In the genomic region with DNA sequence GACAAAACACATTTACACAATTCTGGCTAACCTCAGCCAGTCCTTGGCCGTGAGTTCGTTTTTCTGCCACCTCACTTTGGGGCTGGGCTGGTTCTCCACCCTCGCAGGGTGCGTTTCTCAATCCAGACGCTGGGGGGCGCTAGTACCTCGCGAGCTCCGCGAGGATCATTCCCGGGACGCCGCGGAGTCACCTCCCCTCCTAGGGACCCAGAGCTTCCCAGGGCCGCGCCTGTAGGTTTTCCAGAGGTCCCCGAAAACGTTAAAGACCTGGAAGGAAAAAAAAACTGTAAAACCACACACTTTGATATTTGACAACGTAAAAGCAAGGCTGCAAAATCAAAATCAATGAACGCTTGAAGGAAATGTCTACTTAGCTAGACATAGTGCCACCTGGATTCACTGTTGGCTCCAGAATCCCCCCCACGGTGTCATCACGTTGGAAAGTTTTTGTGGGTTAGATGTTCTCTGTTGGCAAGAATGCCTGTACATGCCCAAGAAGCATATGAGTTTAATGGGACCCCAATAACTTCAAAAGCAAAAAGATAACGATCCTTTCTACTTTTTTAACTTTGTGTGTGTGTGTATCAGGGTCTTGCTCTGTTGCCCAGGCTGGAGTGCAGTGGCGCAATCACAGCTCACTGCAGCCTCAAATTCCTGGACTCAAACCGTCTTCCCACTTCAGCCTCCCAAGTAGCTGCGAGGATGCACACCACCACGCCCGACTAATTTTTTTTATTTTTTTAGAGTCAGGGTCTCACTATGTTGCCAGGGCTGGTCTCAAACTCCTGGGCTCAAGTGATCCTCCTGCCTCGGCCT, we compare ENCODE assay signal across 8 cellular contexts.
A peak's percentile ranks its signal among the peaks of the same experiment; 100 is the strongest.
DNase-seq lines count a peak whose midpoint lies in the region; ATAC-seq and TF ChIP-seq lines count a peak whose summit lies in the region.

No MANE protein-coding gene starts in this region.

- H3K27me3 ChIP-seq in RWPE2 (ENCODE audit: insufficient read depth, poor library complexity, severe bottlenecking), result no peaks in the 10 kb centered on the region
- H3K27me3 ChIP-seq in neutrophil, result no peaks in the 10 kb centered on the region
- H3K27me3 ChIP-seq in stomach smooth muscle (ENCODE audit: control insufficient read depth in 1 of 2, insufficient read depth in 2 of 2, low read length in 2 of 2), result peaks cover 0 to 5% of the 10 kb centered on the region in 2 donors

- H3K27ac ChIP-seq in RWPE2 (ENCODE audit: poor library complexity, severe bottlenecking), result no peak overlapping the region
- no peak overlapping the region for H3K27ac ChIP-seq in neutrophil
- no peak overlapping the region for H3K27ac ChIP-seq in stomach smooth muscle (ENCODE audit: low read length)

- H3K36me3 ChIP-seq in RWPE2 (ENCODE audit: low read depth) (no peaks in the 10 kb centered on the region), neutrophil (no peaks in the 10 kb centered on the region), stomach smooth muscle (ENCODE audit: control insufficient read depth in 2 of 2, insufficient read depth in 2 of 2, low read length in 2 of 2) (no peaks in the 10 kb centered on the region)

- H3K4me1 ChIP-seq in RWPE2 (ENCODE audit: insufficient read depth, poor library complexity, severe bottlenecking) (no peaks in the 10 kb centered on the region), neutrophil (ENCODE audit: control insufficient read depth in 1 of 2, insufficient read depth in 1 of 2, low read depth in 1 of 2, low read length in 1 of 2) (peaks cover 7 to 9% of the 10 kb centered on the region in 2 experiments), stomach smooth muscle (ENCODE audit: control insufficient read depth, insufficient read depth, low read length) (peaks cover 10% of the 10 kb centered on the region)

- ATAC-seq in RWPE2 (ENCODE audit: low read depth), result peak; percentile 86
- no peak for ATAC-seq in HG03439 (IDR thresholded peaks at IDR 0.05; ENCODE audit: unreplicated experiment)

- H3K4me3 ChIP-seq in RWPE2 (ENCODE audit: severe bottlenecking) (no peak overlapping the region), foreskin fibroblast (ENCODE audit: low read depth in 1 of 2, low read length in 2 of 2) (peak overlapping the region; percentile 9 to 35), neutrophil (ENCODE audit: low read depth in 1 of 2, low read length in 1 of 2) (peak overlapping the region in 1 of 2 experiments; percentile 1), stomach smooth muscle (ENCODE audit: low read length in 2 of 2) (peak overlapping the region; percentile 40 to 66)

- H3K9me3 ChIP-seq in RWPE2 (ENCODE audit: severe bottlenecking) (no peaks in the 10 kb centered on the region), neutrophil (no peaks in the 10 kb centered on the region), stomach smooth muscle (ENCODE audit: control insufficient read depth in 2 of 2, low read length in 2 of 2) (no peaks in the 10 kb centered on the region)

- DNase-seq in COLO668 (lab: John Stamatoyannopoulos, UW; ENCODE audit: unreplicated experiment), result peak; percentile 53
- DNase-seq in HuH-7 (ENCODE audit: low spot score), result peak; percentile 87
- peak; percentile 65 for DNase-seq in RWPE2 (ENCODE audit: low spot score)
- DNase-seq in activated T-helper 9 cell treated with anti-CD3 and anti-CD28 coated beads, Interleukin-2, amount 50 U/mL, for 16 hours (ENCODE audit: low read depth), result peak; percentile 61
- peak; percentile 59 to 92 for DNase-seq in foreskin fibroblast

- TF ChIP-seq CTCF in RWPE2 (IDR thresholded peaks at IDR 0.05; ENCODE audit: poor library complexity, severe bottlenecking) (peak; percentile 97), foreskin fibroblast (IDR thresholded peaks at IDR 0.05; ENCODE audit: low read depth, low read length) (peak; percentile 93), neutrophil (IDR thresholded peaks at IDR 0.05) (peak; percentile 95)

- H3K9ac ChIP-seq in stomach smooth muscle (ENCODE audit: low read length in 2 of 2), result peak overlapping the region; percentile 18 to 66
